In the genomic region with DNA sequence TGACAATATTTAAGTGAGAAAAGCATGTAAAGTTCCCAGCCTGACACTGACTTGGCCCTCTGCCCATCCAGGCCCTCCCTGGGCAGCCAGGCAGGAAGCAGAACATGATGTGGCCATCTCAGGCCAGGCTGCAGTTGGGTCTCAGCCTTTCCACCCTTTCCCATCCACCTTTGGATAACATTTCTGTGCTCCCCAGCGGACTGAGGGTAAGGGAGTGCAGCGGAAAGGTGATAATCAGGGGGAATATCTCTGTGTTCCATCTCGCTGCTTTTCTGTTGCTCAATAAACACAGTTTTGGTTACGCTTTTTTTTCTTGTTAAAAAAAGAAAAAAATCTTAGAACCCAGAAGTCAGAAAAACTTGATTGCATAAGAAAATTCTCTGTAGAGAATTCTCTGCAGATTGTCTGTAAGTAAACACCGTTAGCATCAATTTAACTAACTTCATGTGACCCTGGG, we compare ENCODE assay signal across 8 cellular contexts.
DNase-seq lines count a peak whose midpoint lies in the region; ATAC-seq and TF ChIP-seq lines count a peak whose summit lies in the region.

No MANE protein-coding gene starts in this region.

- H3K27me3 ChIP-seq in iPS-15b (ENCODE audit: control insufficient read depth, insufficient read depth, low read length), result no peaks in the 10 kb centered on the region
- no peaks in the 10 kb centered on the region for H3K27me3 ChIP-seq in testis

- no peak for TF ChIP-seq CTCF in activated CD8-positive, alpha-beta T cell treated with anti-CD3 and anti-CD28 coated beads for 36 hours (IDR thresholded peaks at IDR 0.05)
- no peak for TF ChIP-seq CTCF in testis (IDR thresholded peaks at IDR 0.05)

- H3K36me3 Mint-ChIP-seq in activated CD4-positive, alpha-beta T cell treated with anti-CD3 and anti-CD28 coated beads for 36 hours (ENCODE audit: low read depth), result no peaks in the 10 kb centered on the region
- H3K36me3 Mint-ChIP-seq in activated CD8-positive, alpha-beta T cell treated with anti-CD3 and anti-CD28 coated beads for 36 hours (ENCODE audit: low read depth), result peaks cover 5% of the 10 kb centered on the region

- 30 to 45% methylated on average over 5 of the region's 5 CpGs for WGBS in testis, 2 donors

- peak overlapping the region; percentile 57 for H3K4me3 Mint-ChIP-seq in activated CD4-positive, alpha-beta T cell treated with anti-CD3 and anti-CD28 coated beads for 36 hours
- peak overlapping the region; percentile 72 for H3K4me3 Mint-ChIP-seq in activated CD8-positive, alpha-beta T cell treated with anti-CD3 and anti-CD28 coated beads for 36 hours

- TF ChIP-seq POLR2A in testis (IDR thresholded peaks at IDR 0.05), result no peak

- H3K27me3 Mint-ChIP-seq in activated CD4-positive, alpha-beta T cell treated with anti-CD3 and anti-CD28 coated beads for 36 hours, result no peaks in the 10 kb centered on the region
- H3K27me3 Mint-ChIP-seq in activated CD8-positive, alpha-beta T cell treated with anti-CD3 and anti-CD28 coated beads for 36 hours, result no peaks in the 10 kb centered on the region

- no peak for ATAC-seq in activated CD4-positive, alpha-beta T cell treated with anti-CD3 and anti-CD28 coated beads for 36 hours
- no peak for ATAC-seq in activated CD8-positive, alpha-beta T cell treated with anti-CD3 and anti-CD28 coated beads for 36 hours
- ATAC-seq in HG03457 (IDR thresholded peaks at IDR 0.05; ENCODE audit: unreplicated experiment), result no peak
- ATAC-seq in HG02970 (IDR thresholded peaks at IDR 0.05; ENCODE audit: low FRiP score, unreplicated experiment), result no peak

- intact Hi-C loops in activated CD4-positive, alpha-beta T cell treated with anti-CD3 and anti-CD28 coated beads for 36 hours (cut with DNase I, micrococcal nuclease), result no loop called here
- intact Hi-C loops in activated CD8-positive, alpha-beta T cell treated with anti-CD3 and anti-CD28 coated beads for 36 hours (cut with micrococcal nuclease), result no loop called here
- intact Hi-C loops in testis (cut with DNase I; ENCODE audit: low total_unique reads), result no loop called here

- H3K27ac ChIP-seq in testis, result no peak overlapping the region

- no peaks in the 10 kb centered on the region for H3K4me1 ChIP-seq in iPS-15b (ENCODE audit: control insufficient read depth, insufficient read depth, low read length)
- peaks cover 5% of the 10 kb centered on the region for H3K4me1 ChIP-seq in testis

- POLR2A ChIA-PET in activated CD4-positive, alpha-beta T cell treated with anti-CD3 and anti-CD28 coated beads for 36 hours (lab: Charles Lee), result no interaction called here
- POLR2A ChIA-PET in activated CD8-positive, alpha-beta T cell treated with anti-CD3 and anti-CD28 coated beads for 36 hours (lab: Charles Lee), result no interaction called here

- H3K9me3 Mint-ChIP-seq in activated CD4-positive, alpha-beta T cell treated with anti-CD3 and anti-CD28 coated beads for 36 hours (ENCODE audit: low read depth), result no peaks in the 10 kb centered on the region
- no peaks in the 10 kb centered on the region for H3K9me3 Mint-ChIP-seq in activated CD8-positive, alpha-beta T cell treated with anti-CD3 and anti-CD28 coated beads for 36 hours

- H3K27ac Mint-ChIP-seq in activated CD4-positive, alpha-beta T cell treated with anti-CD3 and anti-CD28 coated beads for 36 hours, result no peak overlapping the region
- H3K27ac Mint-ChIP-seq in activated CD8-positive, alpha-beta T cell treated with anti-CD3 and anti-CD28 coated beads for 36 hours, result peak overlapping the region; percentile 67

- H3K36me3 ChIP-seq in iPS-15b (ENCODE audit: control insufficient read depth, insufficient read depth, low read length) (no peaks in the 10 kb centered on the region), testis (ENCODE audit: low read depth, missing control alignments) (no peaks in the 10 kb centered on the region)

- H3K4me3 ChIP-seq in iPS-15b (ENCODE audit: low read depth, low read length) (peak overlapping the region; percentile 48), testis (peak overlapping the region; percentile 55 to 58)

- no peak for DNase-seq in activated CD4-positive, alpha-beta T cell treated with anti-CD3 and anti-CD28 coated beads for 36 hours
- no peak for DNase-seq in activated CD4-positive, alpha-beta T cell treated with anti-CD3 and anti-CD28 coated beads for 48 hours
- no peak for DNase-seq in activated CD8-positive, alpha-beta T cell treated with anti-CD3 and anti-CD28 coated beads for 36 hours
- DNase-seq in testis (peak; percentile 53), NCI-H187 (lab: John Stamatoyannopoulos, UW) (no peak)

- H3K9me3 ChIP-seq in iPS-15b (ENCODE audit: control insufficient read depth, insufficient read depth, low read length), result no peaks in the 10 kb centered on the region
- no peaks in the 10 kb centered on the region for H3K9me3 ChIP-seq in testis

- H3K4me1 Mint-ChIP-seq in activated CD4-positive, alpha-beta T cell treated with anti-CD3 and anti-CD28 coated beads for 36 hours, result peaks cover 9% of the 10 kb centered on the region
- peaks cover 45% of the 10 kb centered on the region for H3K4me1 Mint-ChIP-seq in activated CD8-positive, alpha-beta T cell treated with anti-CD3 and anti-CD28 coated beads for 36 hours (ENCODE audit: low read depth)

- CTCF ChIA-PET in activated CD4-positive, alpha-beta T cell treated with anti-CD3 and anti-CD28 coated beads for 36 hours (lab: Charles Lee), result no interaction called here
- CTCF ChIA-PET in activated CD8-positive, alpha-beta T cell treated with anti-CD3 and anti-CD28 coated beads for 36 hours (lab: Charles Lee), result no interaction called here

- H3K9ac ChIP-seq in iPS-15b (ENCODE audit: low read depth, low read length), result no peak overlapping the region
